16 cellular contexts compared by ENCODE assay signal in the genomic region with DNA sequence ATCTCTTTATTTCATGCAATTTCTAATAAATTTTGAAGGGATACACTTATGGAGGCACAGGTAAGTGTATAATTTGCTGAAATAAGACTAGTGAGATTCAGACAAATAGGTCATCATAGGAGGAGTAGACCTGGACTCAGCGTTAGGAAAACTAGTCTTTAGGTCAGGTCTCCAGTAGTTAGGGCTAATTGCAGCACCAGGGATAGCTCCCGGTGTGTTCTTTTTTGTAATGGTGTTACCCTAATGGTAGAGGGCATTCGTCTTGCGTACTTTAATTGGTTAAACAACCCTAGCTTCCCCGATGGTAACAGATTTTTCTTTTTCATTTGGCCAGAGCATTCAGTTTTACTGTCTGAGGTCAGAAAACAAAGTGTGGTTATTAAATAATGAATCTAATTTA.
DNase-seq lines count a peak whose midpoint lies in the region; ATAC-seq and TF ChIP-seq lines count a peak whose summit lies in the region.
"Had no signal": no experiment of that assay in that cellular context is flagged by ENCODE, and none has a peak within 500 bp of the region (broad histone marks: within the 10 kb centered on the region; RNA-seq: fewer than 3 reads in every experiment).

No MANE protein-coding gene starts in this region.

- no peak overlapping the region for H3K4me3 Mint-ChIP-seq in WTC11

- no peak for DNase-seq in DND-41
- DNase-seq in WTC11 (ENCODE audit: low spot score) = no peak
- DNase-seq in left lobe of liver (ENCODE audit: low spot score) = no peak
- no peak for DNase-seq in Right ventricle myocardium inferior (ENCODE audit: missing footprints)
- no peak for DNase-seq in stimulated activated CD4-positive, alpha-beta T cell treated with anti-CD3 and anti-CD28 coated beads, Interleukin-2, amount 100 ng/mL, for 24 hours
- DNase-seq: COR-L47, HCEC 1CT, KBM-7, NCI-H1048, NCI-H1436 treated with DMSO at 0.1 percent for 48 hours, NCI-H345, NCI-H526 treated with DMSO at 0.1 percent for 48 hours had no signal

- no peaks in the 10 kb centered on the region for H3K9me3 ChIP-seq in DND-41 (ENCODE audit: insufficient read depth, low read length, severe bottlenecking)
- H3K9me3 ChIP-seq: SJSA1 had no signal

- H3K36me3 ChIP-seq in DND-41 (ENCODE audit: insufficient read depth, low read length) = peaks cover 7% of the 10 kb centered on the region; the same call in 1 of the 2 replicates
- H3K36me3 ChIP-seq: SJSA1 had no signal

- H3K4me2 ChIP-seq in DND-41 (ENCODE audit: insufficient read depth, low read length) = no peak overlapping the region

- H3K36me3 Mint-ChIP-seq in WTC11 = peaks cover 6% of the 10 kb centered on the region

- H3K27me3 Mint-ChIP-seq in WTC11 (ENCODE audit: low read depth) = no peaks in the 10 kb centered on the region

- no peak overlapping the region for H3K9ac ChIP-seq in DND-41 (ENCODE audit: low read depth, low read length)

- POLR2A ChIA-PET in WTC11 (lab: Charles Lee) = no interaction called here

- no peak overlapping the region for H3K4me3 ChIP-seq in DND-41 (ENCODE audit: low read depth in 1 of 2, low read length in 2 of 2)
- H3K4me3 ChIP-seq: SJSA1 had no signal

- CTCF ChIA-PET in WTC11 (lab: Charles Lee) = interaction anchor here (0.7 kb wide), 1 partner anchor 251 kb away, joined by 3 read pairs; no protein-coding TSS in a partner anchor

- peaks cover 3% of the 10 kb centered on the region; the same call in 1 of the 2 replicates for H3K4me1 Mint-ChIP-seq in WTC11

- TF ChIP-seq EP300 in Ishikawa (IDR thresholded peaks at IDR 0.05; ENCODE audit: borderline replicate concordance) = no peak

- no peak overlapping the region for H2AFZ ChIP-seq in DND-41 (ENCODE audit: low read depth, low read length)

- no peak for TF ChIP-seq RAD21 in Ishikawa (IDR thresholded peaks at IDR 0.05; ENCODE audit: low read depth)

- H4K20me1 ChIP-seq in DND-41 (ENCODE audit: insufficient read depth, low read length) = peaks cover 36% of the 10 kb centered on the region; the same call in 1 of the 2 replicates

- TF ChIP-seq CTCF in DND-41 (IDR thresholded peaks at IDR 0.05; ENCODE audit: borderline replicate concordance, extremely low read depth, low read length, poor library complexity, severe bottlenecking) (no peak), WTC11 (IDR thresholded peaks at IDR 0.05) (no peak)

- H3K27ac ChIP-seq in DND-41 (ENCODE audit: low read length) = no peak overlapping the region
- H3K27ac ChIP-seq: C4-2B, SJSA1 had no signal

- no peak overlapping the region for H3K27ac Mint-ChIP-seq in WTC11

- ATAC-seq in DND-41 (ENCODE audit: insufficient read depth, low read depth) (0 out of 3 replicates have a peak, but pooled peaks have one; percentile 29), WTC11 (peak; percentile 63), left lobe of liver (peak; percentile 16), Right ventricle myocardium inferior (no peak), GM19351 (IDR thresholded peaks at IDR 0.05; ENCODE audit: unreplicated experiment) (no peak)

- H3K27me3 ChIP-seq in DND-41 (ENCODE audit: insufficient read depth, low read length, poor library complexity) = no peaks in the 10 kb centered on the region
- H3K27me3 ChIP-seq: SJSA1 had no signal

- intact Hi-C loops in Right ventricle myocardium inferior (cut with DNase I) = no loop called here

- no peaks in the 10 kb centered on the region for H3K9me3 Mint-ChIP-seq in WTC11

- H3K79me2 ChIP-seq in DND-41 (ENCODE audit: insufficient read depth, low read length) = peaks cover 96% of the 10 kb centered on the region

- no peaks in the 10 kb centered on the region for H3K4me1 ChIP-seq in DND-41 (ENCODE audit: insufficient read depth, low read length)
- H3K4me1 ChIP-seq: SJSA1 had no signal

TF ChIP-seq in Ishikawa, 13 proteins besides CTCF, POLR2A, EP300 and RAD21:
- no peak for TF ChIP-seq ZBTB7A (IDR thresholded peaks at IDR 0.05; ENCODE audit: low read depth)
- TF ChIP-seq TCF12 (IDR thresholded peaks at IDR 0.05; ENCODE audit: low read depth) = no peak
- TF ChIP-seq, protein P1, sequence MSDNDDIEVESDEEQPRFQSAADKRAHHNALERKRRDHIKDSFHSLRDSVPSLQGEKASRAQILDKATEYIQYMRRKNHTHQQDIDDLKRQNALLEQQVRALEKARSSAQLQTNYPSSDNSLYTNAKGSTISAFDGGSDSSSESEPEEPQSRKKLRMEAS (IDR thresholded peaks at IDR 0.05) = no peak
- TF ChIP-seq YY1 (IDR thresholded peaks at IDR 0.05; ENCODE audit: low read depth) = no peak
- TF ChIP-seq, protein P2, sequence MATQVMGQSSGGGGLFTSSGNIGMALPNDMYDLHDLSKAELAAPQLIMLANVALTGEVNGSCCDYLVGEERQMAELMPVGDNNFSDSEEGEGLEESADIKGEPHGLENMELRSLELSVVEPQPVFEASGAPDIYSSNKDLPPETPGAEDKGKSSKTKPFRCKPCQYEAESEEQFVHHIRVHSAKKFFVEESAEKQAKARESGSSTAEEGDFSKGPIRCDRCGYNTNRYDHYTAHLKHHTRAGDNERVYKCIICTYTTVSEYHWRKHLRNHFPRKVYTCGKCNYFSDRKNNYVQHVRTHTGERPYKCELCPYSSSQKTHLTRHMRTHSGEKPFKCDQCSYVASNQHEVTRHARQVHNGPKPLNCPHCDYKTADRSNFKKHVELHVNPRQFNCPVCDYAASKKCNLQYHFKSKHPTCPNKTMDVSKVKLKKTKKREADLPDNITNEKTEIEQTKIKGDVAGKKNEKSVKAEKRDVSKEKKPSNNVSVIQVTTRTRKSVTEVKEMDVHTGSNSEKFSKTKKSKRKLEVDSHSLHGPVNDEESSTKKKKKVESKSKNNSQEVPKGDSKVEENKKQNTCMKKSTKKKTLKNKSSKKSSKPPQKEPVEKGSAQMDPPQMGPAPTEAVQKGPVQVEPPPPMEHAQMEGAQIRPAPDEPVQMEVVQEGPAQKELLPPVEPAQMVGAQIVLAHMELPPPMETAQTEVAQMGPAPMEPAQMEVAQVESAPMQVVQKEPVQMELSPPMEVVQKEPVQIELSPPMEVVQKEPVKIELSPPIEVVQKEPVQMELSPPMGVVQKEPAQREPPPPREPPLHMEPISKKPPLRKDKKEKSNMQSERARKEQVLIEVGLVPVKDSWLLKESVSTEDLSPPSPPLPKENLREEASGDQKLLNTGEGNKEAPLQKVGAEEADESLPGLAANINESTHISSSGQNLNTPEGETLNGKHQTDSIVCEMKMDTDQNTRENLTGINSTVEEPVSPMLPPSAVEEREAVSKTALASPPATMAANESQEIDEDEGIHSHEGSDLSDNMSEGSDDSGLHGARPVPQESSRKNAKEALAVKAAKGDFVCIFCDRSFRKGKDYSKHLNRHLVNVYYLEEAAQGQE (IDR thresholded peaks at IDR 0.05; ENCODE audit: low read depth) = peak; percentile 82
- TF ChIP-seq TEAD4 (IDR thresholded peaks at IDR 0.05) = no peak
- TF ChIP-seq CEBPB (IDR thresholded peaks at IDR 0.05) = no peak
TF ChIP-seq in Ishikawa: peak in this region for 1.

TF ChIP-seq in WTC11, 78 proteins besides CTCF, POLR2A, EP300 and RAD21:
- TF ChIP-seq ZNF219 (CRISPR knock-in tag; IDR thresholded peaks at IDR 0.05; ENCODE audit: borderline replicate concordance) (no peak), NFE2L1 (CRISPR knock-in tag; IDR thresholded peaks at IDR 0.05) (no peak), ZNF263 (CRISPR knock-in tag; IDR thresholded peaks at IDR 0.05; ENCODE audit: low read depth) (no peak), FOXK1 (CRISPR knock-in tag; IDR thresholded peaks at IDR 0.05) (no peak), ZNF671 (CRISPR knock-in tag; IDR thresholded peaks at IDR 0.05) (no peak), MXD4 (CRISPR knock-in tag; IDR thresholded peaks at IDR 0.05; ENCODE audit: borderline replicate concordance) (no peak), SMAD4 (CRISPR knock-in tag; IDR thresholded peaks at IDR 0.05) (no peak), NR3C1 (CRISPR knock-in tag; conservative IDR thresholded peaks at IDR 0.05; ENCODE audit: low read depth) (no peak), NR1H2 (CRISPR knock-in tag; IDR thresholded peaks at IDR 0.05) (no peak)
- TF ChIP-seq, protein P3, sequence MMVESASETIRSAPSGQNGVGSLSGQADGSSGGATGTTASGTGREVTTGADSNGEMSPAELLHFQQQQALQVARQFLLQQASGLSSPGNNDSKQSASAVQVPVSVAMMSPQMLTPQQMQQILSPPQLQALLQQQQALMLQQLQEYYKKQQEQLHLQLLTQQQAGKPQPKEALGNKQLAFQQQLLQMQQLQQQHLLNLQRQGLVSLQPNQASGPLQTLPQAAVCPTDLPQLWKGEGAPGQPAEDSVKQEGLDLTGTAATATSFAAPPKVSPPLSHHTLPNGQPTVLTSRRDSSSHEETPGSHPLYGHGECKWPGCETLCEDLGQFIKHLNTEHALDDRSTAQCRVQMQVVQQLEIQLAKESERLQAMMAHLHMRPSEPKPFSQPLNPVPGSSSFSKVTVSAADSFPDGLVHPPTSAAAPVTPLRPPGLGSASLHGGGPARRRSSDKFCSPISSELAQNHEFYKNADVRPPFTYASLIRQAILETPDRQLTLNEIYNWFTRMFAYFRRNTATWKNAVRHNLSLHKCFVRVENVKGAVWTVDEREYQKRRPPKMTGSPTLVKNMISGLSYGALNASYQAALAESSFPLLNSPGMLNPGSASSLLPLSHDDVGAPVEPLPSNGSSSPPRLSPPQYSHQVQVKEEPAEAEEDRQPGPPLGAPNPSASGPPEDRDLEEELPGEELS (CRISPR knock-in tag; IDR thresholded peaks at IDR 0.05) = no peak

Comparison
In these comparisons a context has a peak if more than half of its experiments do, and no peak if none do; other contexts are left out.
1. ATAC-seq: peak in DND-41 (single experiment), WTC11 (single experiment) and left lobe of liver (single experiment); none in Right ventricle myocardium inferior (single experiment) and GM19351 (single experiment).